15 cellular contexts compared by ENCODE assay signal in the genomic region with DNA sequence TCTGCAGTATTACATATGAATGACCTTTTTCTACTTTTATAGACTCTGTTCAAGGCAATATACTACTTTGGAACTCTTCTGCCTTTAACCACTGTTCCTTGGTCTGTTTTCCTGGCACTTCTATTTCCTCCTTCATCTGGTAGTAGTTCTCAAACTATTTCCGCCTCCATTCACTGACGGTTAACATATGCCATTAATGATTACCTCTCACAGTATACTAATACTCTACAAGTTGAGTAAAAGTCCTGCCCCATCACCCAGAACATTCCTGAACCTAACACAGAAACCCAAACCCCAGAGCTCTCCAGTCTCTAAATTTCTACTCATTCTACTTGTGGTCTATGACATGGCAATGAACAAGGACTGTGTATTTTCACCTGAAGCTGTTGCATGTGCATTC. TPM values are rescaled to one million over a fixed set of nuclear protein-coding genes. Genes with fewer than 3 reads are reported as not detected.
DNase-seq lines count a peak whose midpoint lies in the region; ATAC-seq and TF ChIP-seq lines count a peak whose summit lies in the region.
"Had no signal": no experiment of that assay in that cellular context is flagged by ENCODE, and none has a peak within 500 bp of the region (broad histone marks: within the 10 kb centered on the region; RNA-seq: fewer than 3 reads in every experiment).

No MANE protein-coding gene starts in this region.

- H3K36me3 Mint-ChIP-seq in activated CD4-positive, alpha-beta T cell treated with anti-CD3 and anti-CD28 coated beads, Interleukin-2, amount 10 ng/mL, durations not matched to agents 24 days and 14 days (ENCODE audit: low read depth) = peaks cover 16% of the 10 kb centered on the region
- peaks cover 3% of the 10 kb centered on the region for H3K36me3 Mint-ChIP-seq in IgD-negative memory B cell
- H3K36me3 Mint-ChIP-seq in dendritic cell treated with granulocyte-macrophage colony-stimulating factor and Interleukin-4, amounts not matched to agents 40 ng/mL and 50 ng/mL, for 4 days (ENCODE audit: low read depth) = peaks cover 22% of the 10 kb centered on the region
- H3K36me3 Mint-ChIP-seq in Caco-2 (ENCODE audit: insufficient read depth, unreplicated experiment) = peaks cover 46% of the 10 kb centered on the region
- no peaks in the 10 kb centered on the region for H3K36me3 Mint-ChIP-seq in endothelial cell (ENCODE audit: low read depth, unreplicated experiment)
- H3K36me3 Mint-ChIP-seq in effector memory CD8-positive, alpha-beta T cell (ENCODE audit: insufficient read depth) = peaks cover 6% of the 10 kb centered on the region

- CTCF ChIA-PET in Caco-2 (lab: Charles Lee) = no interaction called here

- POLR2A ChIA-PET in Caco-2 (lab: Charles Lee) = no interaction called here

- H3K27ac Mint-ChIP-seq in activated CD4-positive, alpha-beta T cell treated with anti-CD3 and anti-CD28 coated beads, Interleukin-2, amount 10 ng/mL, durations not matched to agents 24 days and 14 days = peak overlapping the region; percentile 1
- no peak overlapping the region for H3K27ac Mint-ChIP-seq in IgD-negative memory B cell
- H3K27ac Mint-ChIP-seq in dendritic cell treated with granulocyte-macrophage colony-stimulating factor and Interleukin-4, amounts not matched to agents 40 ng/mL and 50 ng/mL, for 4 days = peak overlapping the region; percentile 6
- H3K27ac Mint-ChIP-seq in Caco-2 (ENCODE audit: unreplicated experiment) = no peak overlapping the region
- no peak overlapping the region for H3K27ac Mint-ChIP-seq in endothelial cell (ENCODE audit: unreplicated experiment)
- peak overlapping the region in 1 of 2 donors; percentile 0 for H3K27ac Mint-ChIP-seq in effector memory CD8-positive, alpha-beta T cell

- H3K4me3 Mint-ChIP-seq in activated CD4-positive, alpha-beta T cell treated with anti-CD3 and anti-CD28 coated beads, Interleukin-2, amount 10 ng/mL, durations not matched to agents 24 days and 14 days = no peak overlapping the region
- H3K4me3 Mint-ChIP-seq in IgD-negative memory B cell = peak overlapping the region in 3 of 4 donors; percentile 0 to 48 (median 6)
- no peak overlapping the region for H3K4me3 Mint-ChIP-seq in dendritic cell treated with granulocyte-macrophage colony-stimulating factor and Interleukin-4, amounts not matched to agents 40 ng/mL and 50 ng/mL, for 4 days
- H3K4me3 Mint-ChIP-seq in Caco-2 (ENCODE audit: unreplicated experiment) = no peak overlapping the region
- H3K4me3 Mint-ChIP-seq in endothelial cell (ENCODE audit: unreplicated experiment) = no peak overlapping the region
- no peak overlapping the region for H3K4me3 Mint-ChIP-seq in effector memory CD8-positive, alpha-beta T cell

- ATAC-seq in effector memory CD8-positive, alpha-beta T cell (replicated peaks) = no peak

- H3K4me3 ChIP-seq in Caco-2 (ENCODE audit: low read depth, low read length) = no peak overlapping the region
- H3K4me3 ChIP-seq: tibial nerve had no signal

- H3K9me3 ChIP-seq in Caco-2 = no peaks in the 10 kb centered on the region
- H3K9me3 ChIP-seq: SK-N-SH, tibial nerve had no signal

- TF ChIP-seq CTCF in Caco-2 (IDR thresholded peaks at IDR 0.05; ENCODE audit: insufficient read depth in 1 of 2, low read depth in 1 of 2, low read length in 1 of 2, severe bottlenecking in 1 of 2, unreplicated experiment in 1 of 2) = no peak
- no peak for TF ChIP-seq CTCF in endothelial cell (IDR thresholded peaks at IDR 0.05; ENCODE audit: unreplicated experiment)

- intact Hi-C loops in activated CD4-positive, alpha-beta T cell treated with anti-CD3 and anti-CD28 coated beads, Interleukin-2, amount 10 ng/mL, durations not matched to agents 24 days and 14 days (cut with micrococcal nuclease) = loop anchor here (10.0 kb wide), 1 partner anchor 918 kb away; a partner anchor contains a TSS
- intact Hi-C loops in dendritic cell treated with granulocyte-macrophage colony-stimulating factor and Interleukin-4, amounts not matched to agents 40 ng/mL and 50 ng/mL, for 4 days (cut with micrococcal nuclease) = no loop called here
- intact Hi-C loops in Caco-2 (cut with micrococcal nuclease; ENCODE audit: unreplicated experiment) = no loop called here

- H3K36me3 ChIP-seq in Caco-2 (ENCODE audit: control insufficient read depth, insufficient read depth, low read length) = no peaks in the 10 kb centered on the region

- H3K27me3 ChIP-seq in Caco-2 (replicated peaks; ENCODE audit: control insufficient read depth, insufficient read depth, low read length) = no peaks in the 10 kb centered on the region
- H3K27me3 ChIP-seq: tibial nerve had no signal

- H3K9me3 Mint-ChIP-seq in activated CD4-positive, alpha-beta T cell treated with anti-CD3 and anti-CD28 coated beads, Interleukin-2, amount 10 ng/mL, durations not matched to agents 24 days and 14 days = no peaks in the 10 kb centered on the region
- H3K9me3 Mint-ChIP-seq in IgD-negative memory B cell (no peaks in the 10 kb centered on the region), Caco-2 (ENCODE audit: unreplicated experiment) (no peaks in the 10 kb centered on the region), endothelial cell (ENCODE audit: unreplicated experiment) (no peaks in the 10 kb centered on the region)
- H3K9me3 Mint-ChIP-seq in dendritic cell treated with granulocyte-macrophage colony-stimulating factor and Interleukin-4, amounts not matched to agents 40 ng/mL and 50 ng/mL, for 4 days = no peaks in the 10 kb centered on the region
- no peaks in the 10 kb centered on the region for H3K9me3 Mint-ChIP-seq in effector memory CD8-positive, alpha-beta T cell

- no TSS peak for BruUV-seq in Caco-2 (replicated peaks; lab: Mats Ljungman, UMichigan)

- peaks cover 43% of the 10 kb centered on the region for H3K4me1 Mint-ChIP-seq in activated CD4-positive, alpha-beta T cell treated with anti-CD3 and anti-CD28 coated beads, Interleukin-2, amount 10 ng/mL, durations not matched to agents 24 days and 14 days
- H3K4me1 Mint-ChIP-seq in IgD-negative memory B cell (peaks cover 27 to 39% (median 29%) of the 10 kb centered on the region in 3 donors), Caco-2 (ENCODE audit: low read depth, unreplicated experiment) (peaks cover 25% of the 10 kb centered on the region), endothelial cell (ENCODE audit: unreplicated experiment) (peaks cover 18% of the 10 kb centered on the region)
- H3K4me1 Mint-ChIP-seq in dendritic cell treated with granulocyte-macrophage colony-stimulating factor and Interleukin-4, amounts not matched to agents 40 ng/mL and 50 ng/mL, for 4 days (ENCODE audit: low read depth) = peaks cover 53% of the 10 kb centered on the region
- H3K4me1 Mint-ChIP-seq in effector memory CD8-positive, alpha-beta T cell (ENCODE audit: low read depth in 2 of 2) = peaks cover 20 to 44% of the 10 kb centered on the region in 2 donors

- no peak for DNase-seq in activated CD4-positive, alpha-beta T cell treated with anti-CD3 and anti-CD28 coated beads, Interleukin-2, amount 10 ng/mL, durations not matched to agents 24 days and 14 days
- no peak for DNase-seq in activated CD4-positive, alpha-beta T cell treated with anti-CD3 and anti-CD28 coated beads for 48 hours
- DNase-seq in renal cortical epithelial cell (ENCODE audit: low read depth) (peak; percentile 84), Caco-2 (no peak), endothelial cell (ENCODE audit: low spot score) (no peak)
- DNase-seq in effector memory CD8-positive, alpha-beta T cell = no peak
- DNase-seq: activated naive CD4-positive, alpha-beta T cell treated with anti-CD3 and anti-CD28 coated beads, Interleukin-2, amount 50 U/mL, for 16 hours; NCI-H1048; NCI-H446; SK-N-SH; stimulated activated CD4-positive, alpha-beta T cell treated with anti-CD3 and anti-CD28 coated beads, Interleukin-2, amount 100 ng/mL, for 24 hours; stimulated activated CD8-positive, alpha-beta memory T cell treated with anti-CD3 and anti-CD28 coated beads, Interleukin-4, amount 100 ng/mL, for 48 hours had no signal

- H3K4me1 ChIP-seq in Caco-2 = peaks cover 16% of the 10 kb centered on the region

- H3K27me3 Mint-ChIP-seq in activated CD4-positive, alpha-beta T cell treated with anti-CD3 and anti-CD28 coated beads, Interleukin-2, amount 10 ng/mL, durations not matched to agents 24 days and 14 days = no peaks in the 10 kb centered on the region
- H3K27me3 Mint-ChIP-seq in IgD-negative memory B cell (no peaks in the 10 kb centered on the region), Caco-2 (ENCODE audit: insufficient read depth, unreplicated experiment) (no peaks in the 10 kb centered on the region), endothelial cell (ENCODE audit: unreplicated experiment) (no peaks in the 10 kb centered on the region)
- H3K27me3 Mint-ChIP-seq in dendritic cell treated with granulocyte-macrophage colony-stimulating factor and Interleukin-4, amounts not matched to agents 40 ng/mL and 50 ng/mL, for 4 days = no peaks in the 10 kb centered on the region
- H3K27me3 Mint-ChIP-seq in effector memory CD8-positive, alpha-beta T cell = no peaks in the 10 kb centered on the region

RNA-seq across cellular contexts. Expression of a gene that starts 4.5 kb away (rescaled TPM):
- total RNA-seq in activated CD4-positive, alpha-beta T cell treated with anti-CD3 and anti-CD28 coated beads, Interleukin-2, amount 10 ng/mL, durations not matched to agents 24 days and 14 days = 48.8 and 50.6 TPM in 2 replicates
- polyA plus RNA-seq in IgD-negative memory B cell = 6.4 TPM
- total RNA-seq in renal cortical epithelial cell (65.3 and 74.3 TPM in 2 replicates), Caco-2 (2022) (122 and 129 TPM in 2 replicates), endothelial cell (ENCODE audit: unreplicated experiment) (52.8 TPM)

RNA-seq across cellular contexts. Expression of a gene that starts 54.7 kb away (rescaled TPM):
- 30.4 and 32.3 TPM in 2 replicates for total RNA-seq in activated CD4-positive, alpha-beta T cell treated with anti-CD3 and anti-CD28 coated beads, Interleukin-2, amount 10 ng/mL, durations not matched to agents 24 days and 14 days
- 87.2 TPM for polyA plus RNA-seq in IgD-negative memory B cell
- total RNA-seq in renal cortical epithelial cell (39.8 and 48.5 TPM in 2 replicates), Caco-2 (2022) (72.5 and 85.3 TPM in 2 replicates), endothelial cell (ENCODE audit: unreplicated experiment) (50.7 TPM)

Comparison
In these comparisons a context has a peak if more than half of its experiments do, and no peak if none do; other contexts are left out.
1. H3K27ac Mint-ChIP-seq: peak in activated CD4-positive, alpha-beta T cell treated with anti-CD3 and anti-CD28 coated beads, Interleukin-2, amount 10 ng/mL, durations not matched to agents 24 days and 14 days (single experiment) and dendritic cell treated with granulocyte-macrophage colony-stimulating factor and Interleukin-4, amounts not matched to agents 40 ng/mL and 50 ng/mL, for 4 days (single experiment); none in IgD-negative memory B cell (0 of 3), Caco-2 (single experiment) and endothelial cell (single experiment).
2. H3K4me3 Mint-ChIP-seq: peak in IgD-negative memory B cell (3 of 4); none in activated CD4-positive, alpha-beta T cell treated with anti-CD3 and anti-CD28 coated beads, Interleukin-2, amount 10 ng/mL, durations not matched to agents 24 days and 14 days (single experiment), dendritic cell treated with granulocyte-macrophage colony-stimulating factor and Interleukin-4, amounts not matched to agents 40 ng/mL and 50 ng/mL, for 4 days (single experiment), Caco-2 (single experiment), endothelial cell (single experiment) and effector memory CD8-positive, alpha-beta T cell (0 of 2).